Comparison of ENCODE assay signal across 1 cellular context in the genomic region with DNA sequence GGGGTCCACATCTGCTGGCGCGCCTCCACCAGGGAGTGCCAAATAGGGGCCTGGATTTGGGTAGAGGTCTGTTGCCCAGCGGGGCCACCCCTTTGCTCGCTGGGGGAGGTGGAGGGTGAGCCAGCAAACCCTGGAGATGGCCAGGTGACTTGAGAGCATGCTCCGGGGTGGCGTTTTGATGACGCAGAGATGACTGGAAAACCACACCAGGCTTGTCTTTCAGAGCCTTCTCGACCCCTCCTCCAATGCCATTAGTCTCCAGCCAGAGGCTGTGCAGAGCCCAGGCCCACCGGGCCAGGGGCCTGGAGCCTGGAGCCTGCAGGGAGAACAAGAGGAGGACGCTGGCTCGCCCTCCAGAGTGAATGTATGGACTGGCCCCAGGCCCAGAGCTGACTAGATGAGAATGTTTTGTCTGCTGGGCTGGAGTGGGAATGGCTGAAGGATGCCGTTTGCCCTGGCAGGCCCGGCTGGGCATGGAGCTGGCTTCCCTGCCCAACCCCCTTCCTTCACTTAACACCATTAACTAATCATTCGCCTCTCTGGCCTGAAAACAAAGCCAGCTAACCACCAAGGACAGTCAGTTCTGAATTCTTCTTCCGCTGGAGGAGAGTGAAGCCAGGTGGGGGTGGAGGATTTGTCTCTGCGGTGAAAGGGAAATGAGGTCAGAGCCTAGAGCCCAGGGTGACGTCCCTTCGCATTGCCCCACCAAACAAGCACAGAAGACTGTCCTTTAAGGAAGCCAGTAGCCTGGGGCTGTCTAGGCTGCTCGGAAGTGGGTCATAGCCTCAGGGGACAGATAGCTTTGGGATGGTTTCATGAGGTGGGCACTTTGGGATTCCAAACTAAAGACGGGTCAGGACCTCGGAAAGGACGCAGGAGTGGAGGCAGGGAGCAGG.
A peak's percentile ranks its signal among the peaks of the same experiment; 100 is the strongest.
TF ChIP-seq lines count a peak whose summit lies in the region.

No MANE protein-coding gene starts in this region.

TF ChIP-seq in GM23338, 12 proteins besides CTCF, POLR2A, EP300 and RAD21 (continued from another document):
- TF ChIP-seq, protein P1, sequence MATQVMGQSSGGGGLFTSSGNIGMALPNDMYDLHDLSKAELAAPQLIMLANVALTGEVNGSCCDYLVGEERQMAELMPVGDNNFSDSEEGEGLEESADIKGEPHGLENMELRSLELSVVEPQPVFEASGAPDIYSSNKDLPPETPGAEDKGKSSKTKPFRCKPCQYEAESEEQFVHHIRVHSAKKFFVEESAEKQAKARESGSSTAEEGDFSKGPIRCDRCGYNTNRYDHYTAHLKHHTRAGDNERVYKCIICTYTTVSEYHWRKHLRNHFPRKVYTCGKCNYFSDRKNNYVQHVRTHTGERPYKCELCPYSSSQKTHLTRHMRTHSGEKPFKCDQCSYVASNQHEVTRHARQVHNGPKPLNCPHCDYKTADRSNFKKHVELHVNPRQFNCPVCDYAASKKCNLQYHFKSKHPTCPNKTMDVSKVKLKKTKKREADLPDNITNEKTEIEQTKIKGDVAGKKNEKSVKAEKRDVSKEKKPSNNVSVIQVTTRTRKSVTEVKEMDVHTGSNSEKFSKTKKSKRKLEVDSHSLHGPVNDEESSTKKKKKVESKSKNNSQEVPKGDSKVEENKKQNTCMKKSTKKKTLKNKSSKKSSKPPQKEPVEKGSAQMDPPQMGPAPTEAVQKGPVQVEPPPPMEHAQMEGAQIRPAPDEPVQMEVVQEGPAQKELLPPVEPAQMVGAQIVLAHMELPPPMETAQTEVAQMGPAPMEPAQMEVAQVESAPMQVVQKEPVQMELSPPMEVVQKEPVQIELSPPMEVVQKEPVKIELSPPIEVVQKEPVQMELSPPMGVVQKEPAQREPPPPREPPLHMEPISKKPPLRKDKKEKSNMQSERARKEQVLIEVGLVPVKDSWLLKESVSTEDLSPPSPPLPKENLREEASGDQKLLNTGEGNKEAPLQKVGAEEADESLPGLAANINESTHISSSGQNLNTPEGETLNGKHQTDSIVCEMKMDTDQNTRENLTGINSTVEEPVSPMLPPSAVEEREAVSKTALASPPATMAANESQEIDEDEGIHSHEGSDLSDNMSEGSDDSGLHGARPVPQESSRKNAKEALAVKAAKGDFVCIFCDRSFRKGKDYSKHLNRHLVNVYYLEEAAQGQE (IDR thresholded peaks at IDR 0.05; ENCODE audit: unreplicated experiment) = no peak
- TF ChIP-seq NANOG (IDR thresholded peaks at IDR 0.05; ENCODE audit: borderline replicate concordance) (no peak), EZH2phosphoT487 (IDR thresholded peaks at IDR 0.05; ENCODE audit: unreplicated experiment) (no peak), CREB1 (CRISPR knock-in tag; IDR thresholded peaks at IDR 0.05; ENCODE audit: low read depth) (peak; percentile 78)
